1 cellular context compared by ENCODE assay signal in the genomic region with DNA sequence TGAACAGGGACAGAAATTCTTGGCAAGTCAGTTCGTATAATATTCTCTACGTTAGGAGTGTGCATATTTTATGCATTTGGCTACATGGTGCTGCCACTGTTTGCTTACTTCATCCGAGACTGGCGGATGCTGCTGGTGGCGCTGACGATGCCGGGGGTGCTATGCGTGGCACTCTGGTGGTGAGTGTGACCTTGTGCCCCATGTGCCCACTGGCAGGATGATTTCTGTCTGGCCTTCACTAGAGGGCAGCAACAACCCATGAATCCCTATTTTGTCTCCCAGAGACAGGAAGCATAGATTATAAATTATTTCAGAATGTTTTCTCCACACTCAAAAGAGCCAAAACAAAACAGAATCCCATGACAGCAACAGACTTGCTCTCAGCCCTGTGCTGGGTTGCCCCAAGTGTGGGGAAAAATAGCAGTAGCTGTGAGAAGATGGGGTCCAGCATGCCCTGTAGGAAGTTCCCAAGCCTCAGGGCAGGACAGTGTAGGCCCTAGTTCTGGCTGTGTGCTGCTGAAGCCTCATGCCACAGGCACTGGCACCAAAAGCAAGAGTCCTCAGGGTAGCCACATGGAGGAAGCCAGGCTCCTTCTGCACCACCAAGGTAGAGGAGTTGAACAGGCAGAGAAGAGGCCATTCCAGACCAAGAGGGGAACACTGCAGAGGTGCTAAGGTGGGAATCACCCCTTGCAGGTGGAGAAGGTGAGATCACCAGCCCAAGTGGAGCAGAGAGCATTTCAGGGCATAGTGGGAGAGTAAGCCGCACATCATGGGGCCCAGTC.
TF ChIP-seq lines count a peak whose summit lies in the region.

No MANE protein-coding gene starts in this region.

TF ChIP-seq in K562, 482 proteins besides CTCF, POLR2A, EP300 and RAD21 (continued from another document):
- TF ChIP-seq ZNF3 (CRISPR knock-in tag; IDR thresholded peaks at IDR 0.05) (no peak), ZSCAN32 (CRISPR knock-in tag; IDR thresholded peaks at IDR 0.05) (no peak), ETV1 (tag; conservative IDR thresholded peaks at IDR 0.05; ENCODE audit: low read depth) (peak; percentile 49), TBL1XR1 (IDR thresholded peaks at IDR 0.05; ENCODE audit: low read length in 2 of 2) (no peak), CXXC5 (CRISPR knock-in tag; IDR thresholded peaks at IDR 0.05) (no peak)
- TF ChIP-seq, protein P1, sequence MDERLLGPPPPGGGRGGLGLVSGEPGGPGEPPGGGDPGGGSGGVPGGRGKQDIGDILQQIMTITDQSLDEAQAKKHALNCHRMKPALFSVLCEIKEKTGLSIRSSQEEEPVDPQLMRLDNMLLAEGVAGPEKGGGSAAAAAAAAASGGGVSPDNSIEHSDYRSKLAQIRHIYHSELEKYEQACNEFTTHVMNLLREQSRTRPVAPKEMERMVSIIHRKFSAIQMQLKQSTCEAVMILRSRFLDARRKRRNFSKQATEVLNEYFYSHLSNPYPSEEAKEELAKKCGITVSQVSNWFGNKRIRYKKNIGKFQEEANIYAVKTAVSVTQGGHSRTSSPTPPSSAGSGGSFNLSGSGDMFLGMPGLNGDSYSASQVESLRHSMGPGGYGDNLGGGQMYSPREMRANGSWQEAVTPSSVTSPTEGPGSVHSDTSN (CRISPR knock-in tag; IDR thresholded peaks at IDR 0.05; ENCODE audit: low read depth): no peak
- TF ChIP-seq, protein P1 (tag; conservative IDR thresholded peaks at IDR 0.05; ENCODE audit: low read depth): 0 out of 2 replicates have a peak, but pooled peaks have one; percentile 7
